ENCODE assay signal across 24 cellular contexts in genomic region chr3:170000051-170000450, GRCh38. TPM values are rescaled to one million over a fixed set of nuclear protein-coding genes. Genes with fewer than 3 reads are reported as not detected.
DNase-seq lines count a peak whose midpoint lies in the region; ATAC-seq and TF ChIP-seq lines count a peak whose summit lies in the region.
"Had no signal": no experiment of that assay in that cellular context is flagged by ENCODE, and none has a peak within 500 bp of the region (broad histone marks: within the 10 kb centered on the region; RNA-seq: fewer than 3 reads in every experiment).

No MANE protein-coding gene starts in this region.

- H3K27ac Mint-ChIP-seq in activated T-cell treated with anti-CD3 and anti-CD28 coated beads, Interleukin-2, amount 50 U/mL, for 24 hours = peak overlapping the region; percentile 92
- no peak overlapping the region for H3K27ac Mint-ChIP-seq in mesothelial cell of epicardium
- H3K27ac Mint-ChIP-seq: CD4-positive, alpha-beta T cell; CD8-positive, alpha-beta memory T cell had no signal

- no peaks in the 10 kb centered on the region for H3K9me1 ChIP-seq in IMR-90 (ENCODE audit: insufficient read depth, low read length)

- H3K79me2 ChIP-seq in trophoblast cell (ENCODE audit: control insufficient read depth, insufficient read depth, low read length, poor library complexity) = no peaks in the 10 kb centered on the region

- H3K9ac ChIP-seq in IMR-90 (ENCODE audit: low read depth, low read length) (no peak overlapping the region), trophoblast cell (ENCODE audit: low read length) (no peak overlapping the region)
- H3K9ac ChIP-seq: BLaER1 treated with 17β-estradiol and CSF1 and Interleukin-3, amounts not matched to agents 10 nM and 100 nM had no signal

- H2AK9ac ChIP-seq in IMR-90 (replicated peaks; ENCODE audit: low read depth, low read length, poor library complexity) = no peak overlapping the region

- H3K56ac ChIP-seq in IMR-90 (ENCODE audit: extremely low read depth, insufficient read depth, low read length) = no peak overlapping the region

- no peak overlapping the region for H3K18ac ChIP-seq in IMR-90 (ENCODE audit: low read depth, low read length)
- H3K18ac ChIP-seq in trophoblast cell (ENCODE audit: low read length) = no peak overlapping the region

- no peak overlapping the region; the same call in 1 of the 2 replicates for H3K4ac ChIP-seq in IMR-90 (ENCODE audit: low read depth, low read length)
- no peak overlapping the region for H3K4ac ChIP-seq in trophoblast cell (ENCODE audit: low read depth, low read length)

- H3K4me2 ChIP-seq in IMR-90 (ENCODE audit: low read depth, low read length) = no peak overlapping the region
- no peak overlapping the region for H3K4me2 ChIP-seq in trophoblast cell (ENCODE audit: low read length)
- H3K4me2 ChIP-seq: A549; BLaER1 treated with 17β-estradiol and CSF1 and Interleukin-3, amounts not matched to agents 10 nM and 100 nM had no signal

- H3K9me3 ChIP-seq in IMR-90 (ENCODE audit: control insufficient read depth, insufficient read depth, low read length) (no peaks in the 10 kb centered on the region), trophoblast cell (ENCODE audit: insufficient read depth, low read depth, low read length) (no peaks in the 10 kb centered on the region)
- H3K9me3 ChIP-seq: A549, BE2C, HAP-1 had no signal

- no peak overlapping the region; the same call in 1 of the 2 replicates for H4K91ac ChIP-seq in IMR-90 (ENCODE audit: insufficient read depth, low read depth, low read length)
- no peak overlapping the region for H4K91ac ChIP-seq in trophoblast cell (ENCODE audit: low read depth, low read length)

- H2BK5ac ChIP-seq in IMR-90 (ENCODE audit: low read depth, low read length, poor library complexity, severe bottlenecking) (no peak overlapping the region), trophoblast cell (ENCODE audit: low read depth, low read length, poor library complexity) (no peak overlapping the region)

- no peak overlapping the region for H3K14ac ChIP-seq in IMR-90 (replicated peaks; ENCODE audit: low read depth, low read length)
- H3K14ac ChIP-seq in trophoblast cell (ENCODE audit: low read length) = no peak overlapping the region

- ATAC-seq in IMR-90 (ENCODE audit: low read depth) (no peak), GM19452 (IDR thresholded peaks at IDR 0.05; ENCODE audit: unreplicated experiment) (no peak)

- peaks cover 47% of the 10 kb centered on the region for H3K36me3 Mint-ChIP-seq in activated T-cell treated with anti-CD3 and anti-CD28 coated beads, Interleukin-2, amount 50 U/mL, for 24 hours (ENCODE audit: low read depth)
- H3K36me3 Mint-ChIP-seq in mesothelial cell of epicardium = peaks cover 11% of the 10 kb centered on the region

- H2BK120ac ChIP-seq in IMR-90 (ENCODE audit: low read depth, low read length) (0 out of 2 replicates have a peak overlapping the region, but pooled peaks have one; percentile 30), trophoblast cell (ENCODE audit: insufficient read depth, low read length, poor library complexity) (no peak overlapping the region)

- intact Hi-C loops in IMR-90 (cut with micrococcal nuclease) = no loop called here

- no peak overlapping the region for H4K5ac ChIP-seq in IMR-90 (ENCODE audit: low read depth, low read length)

- CTCF ChIA-PET in IMR-90 (lab: Yijun Ruan, JAX) = interaction anchor here (1.0 kb wide), 1 partner anchor 22 kb away, joined by 3 read pairs; no protein-coding TSS in a partner anchor

- H3K27ac ChIP-seq in IMR-90 (ENCODE audit: insufficient read depth, low read length) (no peak overlapping the region), epithelial cell of prostate (peak overlapping the region; percentile 78), trophoblast cell (ENCODE audit: low read depth, low read length) (no peak overlapping the region)
- H3K27ac ChIP-seq: A549; BLaER1 treated with 17β-estradiol and CSF1 and Interleukin-3, amounts not matched to agents 10 nM and 100 nM had no signal

- no peaks in the 10 kb centered on the region for H4K20me1 ChIP-seq in IMR-90 (ENCODE audit: insufficient read depth, low read length)
- H4K20me1 ChIP-seq: BLaER1 treated with 17β-estradiol and CSF1 and Interleukin-3, amounts not matched to agents 10 nM and 100 nM had no signal

- no peak for TF ChIP-seq RAD21 in IMR-90 (IDR thresholded peaks at IDR 0.05; ENCODE audit: low read length)

- TF ChIP-seq CTCF in IMR-90 (conservative IDR thresholded peaks at IDR 0.05; ENCODE audit: low read depth, low read length) = no peak
- no peak for TF ChIP-seq CTCF in mesothelial cell of epicardium (IDR thresholded peaks at IDR 0.05; ENCODE audit: unreplicated experiment)

- H2AK5ac ChIP-seq in IMR-90 (ENCODE audit: low read depth, low read length) = no peak overlapping the region
- H2AK5ac ChIP-seq in trophoblast cell (ENCODE audit: low read length) = no peak overlapping the region

- peak overlapping the region; percentile 36; the same call in 1 of the 2 replicates for H2BK20ac ChIP-seq in IMR-90 (ENCODE audit: low read depth, low read length)

- H2BK15ac ChIP-seq in IMR-90 (ENCODE audit: low read depth, low read length) = no peak overlapping the region

- H3K27me3 ChIP-seq in IMR-90 (ENCODE audit: control insufficient read depth, insufficient read depth, low read length) (no peaks in the 10 kb centered on the region), trophoblast cell (ENCODE audit: insufficient read depth, low read length) (no peaks in the 10 kb centered on the region)
- H3K27me3 ChIP-seq: BE2C; BLaER1 treated with 17β-estradiol and CSF1 and Interleukin-3, amounts not matched to agents 10 nM and 100 nM had no signal

- no peak for DNase-seq in activated T-cell treated with anti-CD3 and anti-CD28 coated beads, Interleukin-2, amount 50 U/mL, for 24 hours
- DNase-seq in activated T-cell treated with anti-CD3 and anti-CD28 coated beads, Interleukin-2, amount 50 U/mL, for 48 hours = no peak
- DNase-seq in IMR-90 (no peak), epithelial cell of prostate (ENCODE audit: low read depth, low spot score) (no peak), trophoblast cell (no peak), mesothelial cell of epicardium (ENCODE audit: low spot score in 2 of 2, unreplicated experiment in 2 of 2) (no peak), erythroblast (lab: John Stamatoyannopoulos, UW) (no peak)
- DNase-seq: 8988T; ACHN; AML-193; BE2C; Calu3; CD4-positive, alpha-beta T cell; CD8-positive, alpha-beta memory T cell; DMS53; DMS79 treated with DMSO at 0.1 percent for 48 hours; GF-D8; GOT3; HFFc6 had no signal

- BruUV-seq in IMR-90 (replicated peaks; lab: Mats Ljungman, UMichigan) = no TSS peak

- 100% methylated on average over 2 of the region's 2 CpGs; no CpG with 5 or more reads in 1 of the 2 experiments for WGBS in IMR-90 (ENCODE audit: extremely low coverage in 2 of 2, insufficient read length in 1 of 2), 2 experiments
- WGBS in trophoblast cell (ENCODE audit: extremely low coverage, insufficient coverage, insufficient read length) = no CpG with 5 or more reads among the region's 2 CpGs

- H3K23ac ChIP-seq in IMR-90 (ENCODE audit: low read depth, low read length) (no peak overlapping the region), trophoblast cell (ENCODE audit: low read length) (no peak overlapping the region)

- 0 out of 4 replicates have a peak, but pooled peaks cover 0 to 4% of the 10 kb centered on the region in 2 experiments for H3K79me1 ChIP-seq in IMR-90 (ENCODE audit: low read depth in 1 of 2, low read length in 2 of 2)
- H3K79me1 ChIP-seq in trophoblast cell (ENCODE audit: low read length) = peaks cover 3% of the 10 kb centered on the region

- dilution Hi-C loops in IMR-90 (cut with HindIII; ENCODE audit: low sequenced_read_pairs, unreplicated experiment) = no loop called here

- H4K12ac ChIP-seq in trophoblast cell (ENCODE audit: low read depth, low read length) = no peak overlapping the region

- POLR2A ChIA-PET in IMR-90 (lab: Charles Lee; ENCODE audit: unreplicated experiment) = no interaction called here

- no peak overlapping the region for H3K4me3 Mint-ChIP-seq in activated T-cell treated with anti-CD3 and anti-CD28 coated beads, Interleukin-2, amount 50 U/mL, for 24 hours
- H3K4me3 Mint-ChIP-seq in mesothelial cell of epicardium = no peak overlapping the region
- H3K4me3 Mint-ChIP-seq: CD14-positive monocyte; CD4-positive, alpha-beta T cell; CD8-positive, alpha-beta memory T cell; HFFc6 had no signal

- H3K4me1 ChIP-seq in IMR-90 (ENCODE audit: control insufficient read depth, insufficient read depth, low read length) (peaks cover 5% of the 10 kb centered on the region), trophoblast cell (ENCODE audit: control insufficient read depth in 1 of 2, insufficient read depth in 2 of 2, low read length in 2 of 2) (no peaks in the 10 kb centered on the region)
- H3K4me1 ChIP-seq: BE2C, HAP-1 had no signal

- peak overlapping the region; percentile 38 for H2BK12ac ChIP-seq in trophoblast cell (ENCODE audit: low read length)

- H2AFZ ChIP-seq in IMR-90 (replicated peaks; ENCODE audit: low read length, poor library complexity) (no peak overlapping the region), trophoblast cell (ENCODE audit: insufficient read depth, low read length, poor library complexity) (no peak overlapping the region)

- TF ChIP-seq POLR2A in IMR-90 (IDR thresholded peaks at IDR 0.05; ENCODE audit: low read depth, low read length) = no peak
- TF ChIP-seq POLR2A in erythroblast (IDR thresholded peaks at IDR 0.05; ENCODE audit: low read length) = no peak

- H3K36me3 ChIP-seq in IMR-90 (ENCODE audit: control insufficient read depth, insufficient read depth, low read length) (peaks cover 4% of the 10 kb centered on the region), trophoblast cell (ENCODE audit: control insufficient read depth in 1 of 2, insufficient read depth in 2 of 2, low read length in 2 of 2) (peaks cover 0 to 3% of the 10 kb centered on the region in 2 experiments)

- H4K8ac ChIP-seq in IMR-90 (ENCODE audit: low read depth in 2 of 2, low read length in 2 of 2) = no peak overlapping the region
- H4K8ac ChIP-seq in trophoblast cell (ENCODE audit: low read depth, low read length) = no peak overlapping the region

- H3K9me3 Mint-ChIP-seq in activated T-cell treated with anti-CD3 and anti-CD28 coated beads, Interleukin-2, amount 50 U/mL, for 24 hours = no peaks in the 10 kb centered on the region
- H3K9me3 Mint-ChIP-seq in mesothelial cell of epicardium = no peaks in the 10 kb centered on the region
- H3K9me3 Mint-ChIP-seq: CD4-positive, alpha-beta T cell; HFFc6 had no signal

- peaks cover 43% of the 10 kb centered on the region for H3K4me1 Mint-ChIP-seq in activated T-cell treated with anti-CD3 and anti-CD28 coated beads, Interleukin-2, amount 50 U/mL, for 24 hours (ENCODE audit: low read depth)
- H3K4me1 Mint-ChIP-seq in mesothelial cell of epicardium = peaks cover 3% of the 10 kb centered on the region

- in situ Hi-C loops in IMR-90 (cut with MboI; ENCODE audit: low sequenced_read_pairs) = no loop called here

- H3K4me3 ChIP-seq in IMR-90 (ENCODE audit: insufficient read depth, low read depth, low read length) (no peak overlapping the region), trophoblast cell (ENCODE audit: low read depth, low read length) (no peak overlapping the region)
- H3K4me3 ChIP-seq: A549; BLaER1 treated with 17β-estradiol and CSF1 and Interleukin-3, amounts not matched to agents 10 nM and 100 nM; HAP-1 had no signal

- H3K27me3 Mint-ChIP-seq in activated T-cell treated with anti-CD3 and anti-CD28 coated beads, Interleukin-2, amount 50 U/mL, for 24 hours = no peaks in the 10 kb centered on the region
- no peaks in the 10 kb centered on the region for H3K27me3 Mint-ChIP-seq in mesothelial cell of epicardium (ENCODE audit: low read depth)
- H3K27me3 Mint-ChIP-seq: CD4-positive, alpha-beta T cell; CD8-positive, alpha-beta memory T cell had no signal

RNA-seq across cellular contexts. Expression of gene SEC62, which starts 33.4 kb away (rescaled TPM):
- 33.2 and 52.2 TPM in 2 replicates for total RNA-seq in IMR-90 (2012; rRNA removed)
- 33.3 and 36.6 TPM in 2 replicates for polyA plus RNA-seq in IMR-90 (2012; rRNA removed)
- 3.3 and 6.6 TPM in 2 replicates for polyA plus RNA-seq in IMR-90 (2012; cell fraction: cytosol; rRNA removed)
- 2.0 and 30.9 TPM in 2 replicates for polyA plus RNA-seq in IMR-90 (2012; cell fraction: nucleus; rRNA removed; ENCODE audit: low replicate concordance)
- 202 and 217 TPM in 2 replicates for polyA plus RNA-seq in trophoblast cell (2013)
- total RNA-seq in mesothelial cell of epicardium = 104 to 118 TPM (median 112 TPM) in 3 replicates

RNA-seq across cellular contexts. Expression of gene GPR160, which starts 37.7 kb away (rescaled TPM):
- 0.18 and 0.28 TPM in 2 replicates for total RNA-seq in IMR-90 (2012; rRNA removed)
- 0.09 TPM in 2 replicates for polyA plus RNA-seq in IMR-90 (2012; rRNA removed)
- polyA plus RNA-seq in IMR-90 (2012; cell fraction: cytosol; rRNA removed) = 0.02 and 0.05 TPM in 2 replicates
- polyA plus RNA-seq in IMR-90 (2012; cell fraction: nucleus; rRNA removed; ENCODE audit: low replicate concordance) = 0.03 TPM in 1 of 2 replicates, not detected in the other
- 5.1 and 5.2 TPM in 2 replicates for polyA plus RNA-seq in trophoblast cell (2013)
- 0.44 to 1.0 TPM (median 0.45 TPM) in 3 replicates for total RNA-seq in mesothelial cell of epicardium
